Comparison of ENCODE assay signal across 26 cellular contexts in the genomic region with DNA sequence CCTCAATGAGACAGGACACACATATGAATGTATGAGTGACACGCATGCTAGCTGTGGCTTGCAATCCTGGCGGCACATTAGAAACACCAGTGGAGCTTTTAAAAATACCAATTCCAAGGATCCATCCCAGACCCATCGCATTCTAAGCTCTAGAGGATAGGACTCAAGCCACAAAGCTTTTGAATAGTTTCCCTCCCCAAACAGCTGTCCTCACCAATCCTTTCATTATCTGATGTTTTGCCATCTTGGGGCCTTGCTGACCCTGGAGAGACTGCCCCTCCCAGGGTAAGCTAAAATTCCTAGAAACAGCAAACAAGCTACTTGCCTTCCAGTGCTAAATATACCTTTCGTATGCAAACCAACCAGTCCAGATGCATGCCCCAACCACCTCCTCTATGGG.
"Had no signal": no experiment of that assay in that cellular context is flagged by ENCODE, and none has a peak within 500 bp of the region (broad histone marks: within the 10 kb centered on the region; RNA-seq: fewer than 3 reads in every experiment).

No MANE protein-coding gene starts in this region.

- H3K9me3 Mint-ChIP-seq: activated naive CD4-positive, alpha-beta T cell treated with anti-CD3 and anti-CD28 coated beads, Interleukin-2, amount 50 U/mL, for 24 hours; activated T-cell treated with anti-CD3 and anti-CD28 coated beads, Interleukin-2, amount 50 U/mL, for 24 hours; T-cell had no signal

- H3K4me3 Mint-ChIP-seq: activated CD8-positive, alpha-beta T cell treated with anti-CD3 and anti-CD28 coated beads, Interleukin-2, amount 10 ng/mL, durations not matched to agents 7 days and 5 days; activated naive CD4-positive, alpha-beta T cell treated with anti-CD3 and anti-CD28 coated beads, Interleukin-2, amount 50 U/mL, for 24 hours; activated T-cell treated with anti-CD3 and anti-CD28 coated beads, Interleukin-2, amount 50 U/mL, for 24 hours; activated T-helper 1 cell treated with anti-CD3 and anti-CD28 coated beads, Interleukin-12 subunit alpha, Interleukin-12 subunit beta, Interleukin-2, Interleukin-4 antibody, amounts not matched to agents 30 ng/mL and 10 ng/mL and 1 ng/mL, durations not matched to agents 14 hours and 24 hours and 36 hours; T-cell had no signal

- DNase-seq: activated CD4-positive, alpha-beta T cell treated with anti-CD3 and anti-CD28 coated beads for 48 hours; activated CD4-positive, alpha-beta T cell treated with anti-CD3 and anti-CD28 coated beads, Interleukin-2, amount 50 U/mL, for 4 hours; activated CD4-positive, CD25-positive, alpha-beta regulatory T cell treated with anti-CD3 and anti-CD28 coated beads, Interleukin-2, amount 50 U/mL, for 72 hours; activated CD8-positive, alpha-beta memory T cell treated with anti-CD3 and anti-CD28 coated beads, Interleukin-2, amount 50 U/mL, for 48 hours; activated CD8-positive, alpha-beta T cell treated with anti-CD3 and anti-CD28 coated beads, Interleukin-2, amount 10 ng/mL, durations not matched to agents 7 days and 5 days; activated effector memory CD4-positive, alpha-beta T cell treated with Interleukin-2 at 50 U/mL for 16 hours; activated naive CD4-positive, alpha-beta T cell; activated T-cell treated with anti-CD3 and anti-CD28 coated beads, Interleukin-2, amount 50 U/mL, for 24 hours; aorta; body of pancreas; NCI-H1092; NCI-H1417; NCI-H1930; NCI-H2107; NCI-H2171 treated with DMSO at 0.1 percent for 48 hours; NCI-H226; NCI-H526; NCI-H774; RPMI8226; T-cell had no signal

- H3K9me3 ChIP-seq: body of pancreas had no signal

- H3K27me3 ChIP-seq: body of pancreas had no signal

- H3K27me3 Mint-ChIP-seq: activated naive CD4-positive, alpha-beta T cell treated with anti-CD3 and anti-CD28 coated beads, Interleukin-2, amount 50 U/mL, for 24 hours; activated T-cell treated with anti-CD3 and anti-CD28 coated beads, Interleukin-2, amount 50 U/mL, for 24 hours had no signal

- H3K27ac Mint-ChIP-seq: activated CD8-positive, alpha-beta T cell treated with anti-CD3 and anti-CD28 coated beads, Interleukin-2, amount 10 ng/mL, durations not matched to agents 7 days and 5 days; activated naive CD4-positive, alpha-beta T cell treated with anti-CD3 and anti-CD28 coated beads, Interleukin-2, amount 50 U/mL, for 24 hours; activated T-cell treated with anti-CD3 and anti-CD28 coated beads, Interleukin-2, amount 50 U/mL, for 24 hours; activated T-helper 1 cell treated with anti-CD3 and anti-CD28 coated beads, Interleukin-12 subunit alpha, Interleukin-12 subunit beta, Interleukin-2, Interleukin-4 antibody, amounts not matched to agents 30 ng/mL and 10 ng/mL and 1 ng/mL, durations not matched to agents 14 hours and 24 hours and 36 hours; T-cell had no signal

- ATAC-seq: activated CD8-positive, alpha-beta T cell treated with anti-CD3 and anti-CD28 coated beads, Interleukin-2, amount 10 ng/mL, durations not matched to agents 7 days and 5 days; body of pancreas; Panc1; Right ventricle myocardium inferior; T-cell had no signal

- H3K4me3 ChIP-seq: body of pancreas, SK-N-MC had no signal

- H3K36me3 Mint-ChIP-seq: activated naive CD4-positive, alpha-beta T cell treated with anti-CD3 and anti-CD28 coated beads, Interleukin-2, amount 50 U/mL, for 24 hours had no signal

- H3K27ac ChIP-seq: body of pancreas, KMS-11, SK-N-MC had no signal
